7 cellular contexts compared by ENCODE assay signal in genomic region chr19:58607213-58607612, GRCh38. TPM values are rescaled to one million over a fixed set of nuclear protein-coding genes. Genes with fewer than 3 reads are reported as not detected.
DNase-seq lines count a peak whose midpoint lies in the region; ATAC-seq and TF ChIP-seq lines count a peak whose summit lies in the region.
"Not testable (repeated sequence)": the region's sequence is repeated elsewhere in the genome, so short reads cannot be mapped to it uniquely, and the experiment has no call there.

No MANE protein-coding gene starts in this region.

- H3K27me3 ChIP-seq in GM23248 (replicated peaks; ENCODE audit: insufficient read depth); right atrium auricular region; right lobe of liver; ovary: not testable (repeated sequence)

- not testable (repeated sequence) for H2AFZ ChIP-seq in GM23248

- in situ Hi-C loops in GM23248 (cut with MboI): not testable (repeated sequence)

- peak in 1 of 4 donors; percentile 34 for ATAC-seq in right lobe of liver
- ATAC-seq in stimulated activated naive CD8-positive, alpha-beta T cell treated with anti-CD3 and anti-CD28 coated beads, Interleukin-15, Interleukin-2, amounts not matched to agents 100 U/mL and 50 U/mL, for 24 hours: not testable (repeated sequence)

- H4K20me1 ChIP-seq in GM23248 (ENCODE audit: insufficient read depth): not testable (repeated sequence)

- not testable (repeated sequence) for H3K4me3 ChIP-seq in GM23248, coronary artery, right atrium auricular region, right lobe of liver, ovary

- not testable (repeated sequence) for H3K79me2 ChIP-seq in GM23248 (ENCODE audit: insufficient read depth)

- H3F3A ChIP-seq in GM23248 (ENCODE audit: insufficient read depth): not testable (repeated sequence)

- H3K9me3 ChIP-seq in GM23248 (ENCODE audit: low read depth); right atrium auricular region; right lobe of liver; ovary: not testable (repeated sequence)

- DNase-seq in GM23248: peak; percentile 30
- DNase-seq in activated CD4-positive, CD25-positive, alpha-beta regulatory T cell treated with anti-CD3 and anti-CD28 coated beads, Interleukin-2, amount 50 U/mL, for 72 hours: peak; percentile 16
- DNase-seq in coronary artery (ENCODE audit: low spot score): peak; percentile 72
- peak; percentile 55 for DNase-seq in right atrium auricular region (ENCODE audit: low spot score)
- peak in 2 of 3 donors; percentile 21 to 53 for DNase-seq in right lobe of liver
- peak; percentile 14 to 47 (median 31) for DNase-seq in ovary
- DNase-seq in stimulated activated naive CD8-positive, alpha-beta T cell treated with anti-CD3 and anti-CD28 coated beads, Interleukin-15, Interleukin-2, amounts not matched to agents 100 U/mL and 50 U/mL, for 24 hours: peak; percentile 3

- not testable (repeated sequence) for H3K27ac ChIP-seq in GM23248, coronary artery, right atrium auricular region, right lobe of liver, ovary

- H3K36me3 ChIP-seq in GM23248 (ENCODE audit: low read depth); right atrium auricular region; right lobe of liver; ovary: not testable (repeated sequence)

- not testable (repeated sequence) for H3K4me2 ChIP-seq in GM23248 (ENCODE audit: unreplicated experiment)

- intact Hi-C loops in right lobe of liver (cut with DNase I); ovary (cut with DNase I): not testable (repeated sequence)

- not testable (repeated sequence) for H3K4me1 ChIP-seq in GM23248 (ENCODE audit: insufficient read depth); right atrium auricular region; right lobe of liver; ovary (ENCODE audit: insufficient read depth)

- not testable (repeated sequence) for TF ChIP-seq CTCF in coronary artery (IDR thresholded peaks at IDR 0.05); right atrium auricular region (IDR thresholded peaks at IDR 0.05); right lobe of liver (IDR thresholded peaks at IDR 0.05); ovary (IDR thresholded peaks at IDR 0.05)

- not testable (repeated sequence) for TF ChIP-seq POLR2A in right lobe of liver (IDR thresholded peaks at IDR 0.05); ovary (IDR thresholded peaks at IDR 0.05)

- not testable (repeated sequence) for H3K9ac ChIP-seq in GM23248

- WGBS in GM23248 (ENCODE audit: low coverage in 1 of 2, low lambda C conversion rate in 2 of 2, missing lambda C conversion rate in 2 of 2), 2 experiments: 89% methylated on average over 28 of the region's 28 CpGs; no CpG with 5 or more reads in 1 of the 2 experiments
- WGBS in right lobe of liver (ENCODE audit: insufficient coverage, low coverage, low lambda C conversion rate, missing lambda C conversion rate): 88% methylated on average over 23 of the region's 28 CpGs
- WGBS in ovary, 3 donors: 86 to 89% (median 87%) methylated on average over 17 to 28 of the region's 28 CpGs

- TF ChIP-seq EP300 in ovary (IDR thresholded peaks at IDR 0.05): not testable (repeated sequence)

- H3K9me2 ChIP-seq in GM23248 (ENCODE audit: insufficient read depth): not testable (repeated sequence)

RNA-seq across cellular contexts. Expression of gene MZF1, which starts 34.1 kb away (rescaled TPM):
- total RNA-seq in GM23248 (2014; rRNA removed; shearing (Covaris generic)): 20.8 and 32.1 TPM in 2 replicates
- polyA plus RNA-seq in GM23248 (2016; fragmentation: Nextera tagmentation; extraction: Ambion mirVana) (6.7 and 9.0 TPM in 2 replicates), ovary (10 to 100 TPM; 10.8 to 32.5 TPM)
- total RNA-seq in right atrium auricular region (10 to 100 TPM in 1 of 2 donors, 1 to 10 TPM in 1; 6.5 to 11.3 TPM), right lobe of liver (10 to 100 TPM in 5 of 6 experiments, 1 to 10 TPM in 1; 8.2 to 19.9 (median 14.1) TPM), ovary (10 to 100 TPM; 26.2 to 48.0 (median 30.6) TPM)

RNA-seq across cellular contexts. Expression of gene UBE2M, which starts 48.8 kb away (rescaled TPM):
- 60.3 and 60.4 TPM in 2 replicates for total RNA-seq in GM23248 (2014; rRNA removed; shearing (Covaris generic))
- polyA plus RNA-seq in GM23248 (2016; fragmentation: Nextera tagmentation; extraction: Ambion mirVana) (8.7 and 13.9 TPM in 2 replicates), ovary (100 to 1,000 TPM in 1 of 2 donors, 10 to 100 TPM in 1; 43.8 to 110 TPM)
- total RNA-seq in right atrium auricular region (10 to 100 TPM; 30.9 to 38.8 TPM), right lobe of liver (10 to 100 TPM; 16.0 to 23.5 (median 20.7) TPM), ovary (10 to 100 TPM; 13.8 to 75.0 (median 62.6) TPM)

RNA-seq across cellular contexts. Expression of gene CHMP2A, which starts 52.3 kb away (rescaled TPM):
- 88.6 and 89.2 TPM in 2 replicates for total RNA-seq in GM23248 (2014; rRNA removed; shearing (Covaris generic))
- polyA plus RNA-seq in GM23248 (2016; fragmentation: Nextera tagmentation; extraction: Ambion mirVana): 186 and 193 TPM in 2 replicates
- 100 to 1,000 TPM; 109 to 121 TPM for total RNA-seq in right atrium auricular region
- total RNA-seq in right lobe of liver: 10 to 100 TPM; 62.1 to 90.9 (median 70.7) TPM
- 100 to 1,000 TPM in 2 of 7 donors, 10 to 100 TPM in 5; 54.2 to 105 (median 96.1) TPM for total RNA-seq in ovary
- 100 to 1,000 TPM; 137 to 143 TPM for polyA plus RNA-seq in ovary

Comparison
In these comparisons a context has a peak if more than half of its experiments do, and no peak if none do; other contexts are left out.
1. DNase-seq: peak in every context shown above with its lines; median percentile 72 in coronary artery; 55 in right atrium auricular region; 37 in right lobe of liver; 31 in ovary; 30 in GM23248; 16 in activated CD4-positive, CD25-positive, alpha-beta regulatory T cell treated with anti-CD3 and anti-CD28 coated beads, Interleukin-2, amount 50 U/mL, for 72 hours; 3 in stimulated activated naive CD8-positive, alpha-beta T cell treated with anti-CD3 and anti-CD28 coated beads, Interleukin-15, Interleukin-2, amounts not matched to agents 100 U/mL and 50 U/mL, for 24 hours.